1 cellular context compared by ENCODE assay signal in the genomic region with DNA sequence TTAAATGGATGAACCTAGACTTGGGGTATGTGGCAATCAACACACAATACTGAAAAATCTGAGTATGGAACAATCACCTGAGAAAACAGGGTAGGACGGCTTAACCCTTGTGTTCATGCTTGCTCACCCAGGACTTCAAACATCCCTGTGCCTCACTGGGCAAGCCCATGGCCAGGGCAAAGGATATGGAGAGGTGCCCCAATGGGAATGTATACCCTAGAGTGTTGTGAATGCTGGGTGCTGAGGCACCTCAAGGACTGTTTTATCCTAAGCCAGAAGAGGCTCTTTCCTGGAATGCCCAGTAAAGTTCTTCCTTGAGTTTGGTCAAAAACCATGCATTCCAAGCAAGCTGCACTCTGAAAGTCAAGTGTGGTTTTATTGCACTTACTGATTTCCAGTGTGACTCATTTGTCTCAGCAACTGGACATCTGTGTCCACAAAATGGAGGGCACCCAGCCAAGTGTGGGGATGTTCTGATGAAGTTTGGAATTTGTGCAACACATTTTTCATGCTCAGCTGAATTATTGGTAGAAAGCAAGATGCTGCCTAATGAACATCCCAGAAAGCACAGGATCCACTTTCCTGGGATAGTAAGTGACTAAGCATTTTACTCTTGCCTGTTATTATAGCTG.
A peak's percentile ranks its signal among the peaks of the same experiment; 100 is the strongest.
TF ChIP-seq lines count a peak whose summit lies in the region.

No MANE protein-coding gene starts in this region.

TF ChIP-seq in A549, 52 proteins besides CTCF, POLR2A, EP300 and RAD21 (continued from another document):
- TF ChIP-seq, protein P1, sequence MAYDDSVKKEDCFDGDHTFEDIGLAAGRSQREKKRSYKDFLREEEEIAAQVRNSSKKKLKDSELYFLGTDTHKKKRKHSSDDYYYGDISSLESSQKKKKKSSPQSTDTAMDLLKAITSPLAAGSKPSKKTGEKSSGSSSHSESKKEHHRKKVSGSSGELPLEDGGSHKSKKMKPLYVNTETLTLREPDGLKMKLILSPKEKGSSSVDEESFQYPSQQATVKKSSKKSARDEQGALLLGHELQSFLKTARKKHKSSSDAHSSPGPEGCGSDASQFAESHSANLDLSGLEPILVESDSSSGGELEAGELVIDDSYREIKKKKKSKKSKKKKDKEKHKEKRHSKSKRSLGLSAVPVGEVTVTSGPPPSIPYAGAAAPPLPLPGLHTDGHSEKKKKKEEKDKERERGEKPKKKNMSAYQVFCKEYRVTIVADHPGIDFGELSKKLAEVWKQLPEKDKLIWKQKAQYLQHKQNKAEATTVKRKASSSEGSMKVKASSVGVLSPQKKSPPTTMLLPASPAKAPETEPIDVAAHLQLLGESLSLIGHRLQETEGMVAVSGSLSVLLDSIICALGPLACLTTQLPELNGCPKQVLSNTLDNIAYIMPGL (CRISPR knock-in tag; IDR thresholded peaks at IDR 0.05; ENCODE audit: borderline replicate concordance), result no peak
- no peak for TF ChIP-seq RFX5 (IDR thresholded peaks at IDR 0.05)
- TF ChIP-seq EHMT2 (IDR thresholded peaks at IDR 0.05; ENCODE audit: low read depth), result peak; percentile 49; the same call in 1 of the 2 replicates
- peak; percentile 63 for TF ChIP-seq FOSL2 (IDR thresholded peaks at IDR 0.05)
- peak; percentile 62 for TF ChIP-seq FOSL2 (CRISPR knock-in tag; IDR thresholded peaks at IDR 0.05)
- peak; percentile 50; the same call in 1 of the 2 replicates for TF ChIP-seq MAX (IDR thresholded peaks at IDR 0.05)
- no peak for TF ChIP-seq CHD4 (IDR thresholded peaks at IDR 0.05; ENCODE audit: borderline replicate concordance)
- TF ChIP-seq PBX3 (IDR thresholded peaks at IDR 0.05), result no peak
- TF ChIP-seq PHF8 (IDR thresholded peaks at IDR 0.05; ENCODE audit: borderline replicate concordance, low read depth), result no peak
- no peak for TF ChIP-seq BHLHE40 (IDR thresholded peaks at IDR 0.05; ENCODE audit: low read depth, low read length)
